In genomic region chr2:43225788-43226557, GRCh38 we compare ENCODE assay signal across 8 cellular contexts. TPM values are rescaled to one million over a fixed set of nuclear protein-coding genes. Genes with fewer than 3 reads are reported as not detected.
DNase-seq lines count a peak whose midpoint lies in the region; ATAC-seq and TF ChIP-seq lines count a peak whose summit lies in the region.

No MANE protein-coding gene starts in this region.

- peak overlapping the region; percentile 90 for H3K4me3 ChIP-seq in GM06990 (replicated peaks; ENCODE audit: low read depth, low read length)

- ATAC-seq in GM21723 (IDR thresholded peaks at IDR 0.05; ENCODE audit: unreplicated experiment): peak; percentile 22

- DNase-seq in GM06990 (ENCODE audit: extremely low read depth, insufficient read length): peak; percentile 87
- DNase-seq in LHCN-M2 (ENCODE audit: low read depth): peak; percentile 72
- DNase-seq in activated CD4-positive, CD25-positive, alpha-beta regulatory T cell (lab: John Stamatoyannopoulos, UW): peak; percentile 35 to 58 (median 48)
- peak; percentile 13 for DNase-seq in cerebellum (ENCODE audit: low spot score)
- peak; percentile 56 for DNase-seq in stimulated activated CD4-positive, alpha-beta T cell treated with anti-CD3 and anti-CD28 coated beads, Interleukin-1b, Interleukin-23, amount 100 ng/mL, for 48 hours
- DNase-seq in HuH-7 (ENCODE audit: low spot score): no peak

- H3K27me3 ChIP-seq in GM06990 (replicated peaks; ENCODE audit: control insufficient read depth, insufficient read depth, low read length): no peaks in the 10 kb centered on the region
- no peaks in the 10 kb centered on the region for H3K27me3 ChIP-seq in layer of hippocampus (ENCODE audit: control insufficient read depth, insufficient read depth, low read length)

- H3K27ac ChIP-seq in layer of hippocampus (ENCODE audit: low read depth, low read length): peak overlapping the region; percentile 99

- no peak for TF ChIP-seq CTCF in GM06990 (IDR thresholded peaks at IDR 0.05; ENCODE audit: insufficient read depth, low read length, poor library complexity, severe bottlenecking)

- H3K36me3 ChIP-seq in GM06990 (ENCODE audit: control insufficient read depth, insufficient read depth, low read length): peaks cover 8% of the 10 kb centered on the region

RNA-seq across cellular contexts. Expression of gene ZFP36L2, which starts 0.4 kb away (rescaled TPM):
- total RNA-seq in LHCN-M2 (2014; rRNA removed) (8.3 and 9.4 TPM in 2 replicates), cerebellum (6.6 TPM)
- 8.4 TPM for polyA plus RNA-seq in LHCN-M2 (2012)
